Comparison of ENCODE assay signal across 34 cellular contexts in genomic region chr20:32961956-32962517, GRCh38. TPM values are rescaled to one million over a fixed set of nuclear protein-coding genes. Genes with fewer than 3 reads are reported as not detected.
DNase-seq lines count a peak whose midpoint lies in the region; FAIRE-seq and TF ChIP-seq lines count a peak whose summit lies in the region.
"Had no signal": no experiment of that assay in that cellular context is flagged by ENCODE, and none has a peak within 500 bp of the region (broad histone marks: within the 10 kb centered on the region; RNA-seq: fewer than 3 reads in every experiment).

No MANE protein-coding gene starts in this region.

- intact Hi-C loops in posterior vena cava (cut with DNase I) (no loop called here), PC-9 (cut with micrococcal nuclease; ENCODE audit: unreplicated experiment) (no loop called here)

- BruUV-seq in PC-9 (replicated peaks; lab: Mats Ljungman, UMichigan), result no TSS peak

- TF ChIP-seq CTCF in GM13976 (IDR thresholded peaks at IDR 0.05; ENCODE audit: borderline replicate concordance, control extremely low read depth, extremely low read depth, insufficient read depth, missing control alignments), result no peak
- TF ChIP-seq CTCF in hepatocyte (IDR thresholded peaks at IDR 0.05; ENCODE audit: poor library complexity), result no peak
- no peak for TF ChIP-seq CTCF in PC-9 (conservative IDR thresholded peaks at IDR 0.05)

- peaks cover 11% of the 10 kb centered on the region for H3K36me3 Mint-ChIP-seq in activated naive CD4-positive, alpha-beta T cell treated with anti-CD3 and anti-CD28 coated beads, Interleukin-2, amount 50 U/mL, for 24 hours
- H3K36me3 Mint-ChIP-seq in activated naive CD4-positive, alpha-beta T cell treated with anti-CD3 and anti-CD28 coated beads, Interleukin-2, amount 10 ng/mL, durations not matched to agents 7 days and 5 days, result peaks cover 4% of the 10 kb centered on the region
- H3K36me3 Mint-ChIP-seq: CD14-positive monocyte had no signal

- DNase-seq in activated naive CD4-positive, alpha-beta T cell treated with anti-CD3 and anti-CD28 coated beads, Interleukin-2, amount 10 ng/mL, durations not matched to agents 7 days and 5 days, result no peak
- DNase-seq in GM13976 (ENCODE audit: low spot score), result peak; percentile 12
- DNase-seq in hepatocyte (ENCODE audit: low spot score), result peak; percentile 4
- peak; percentile 66 for DNase-seq in posterior vena cava (ENCODE audit: low spot score)
- no peak for DNase-seq in urothelium cell line (ENCODE audit: low spot score)
- DNase-seq in PC-9, result no peak
- DNase-seq in NAMALWA (ENCODE audit: low spot score), result no peak
- DNase-seq: activated CD4-positive, alpha-beta T cell treated with anti-CD3 and anti-CD28 coated beads, Interleukin-2, amount 50 U/mL, for 4 hours; activated naive CD4-positive, alpha-beta T cell; effector CD8-positive, alpha-beta T cell; hippocampal formation; lower lobe of right lung; NCI-H1105 treated with DMSO at 0.1 percent for 48 hours; NCI-H2107; NCI-H510A; NK-92 treated with Interleukin-12 subunit alpha and Interleukin-12 subunit beta, amount 100 ng/mL, for 24 hours; retina; stimulated activated CD4-positive, alpha-beta T cell treated with anti-CD3 and anti-CD28 coated beads, Interleukin-12 subunit alpha, Interleukin-12 subunit beta, amount 100 ng/mL, for 4 hours; upper lobe of left lung had no signal

- in situ Hi-C loops in GM13976 (cut with MboI; ENCODE audit: low sequenced_read_pairs, unreplicated experiment), result no loop called here

- peak overlapping the region; percentile 78 for H3K27ac Mint-ChIP-seq in activated naive CD4-positive, alpha-beta T cell treated with anti-CD3 and anti-CD28 coated beads, Interleukin-2, amount 50 U/mL, for 24 hours
- H3K27ac Mint-ChIP-seq in activated naive CD4-positive, alpha-beta T cell treated with anti-CD3 and anti-CD28 coated beads, Interleukin-2, amount 10 ng/mL, durations not matched to agents 7 days and 5 days, result no peak overlapping the region
- H3K27ac Mint-ChIP-seq: T-helper 1 cell treated with Interleukin-12 subunit alpha and Interleukin-12 subunit beta and Interleukin-4 antibody, amounts not matched to agents 30 μg/mL and 1 μg/mL, for 36 hours had no signal

- H3K27ac ChIP-seq in hepatocyte (no peak overlapping the region), PC-9 (no peak overlapping the region)
- H3K27ac ChIP-seq: lower lobe of right lung, SJSA1, upper lobe of left lung, VCaP had no signal

- CTCF ChIA-PET in activated naive CD4-positive, alpha-beta T cell treated with anti-CD3 and anti-CD28 coated beads, Interleukin-2, amount 10 ng/mL, durations not matched to agents 7 days and 5 days (lab: Charles Lee), result interaction anchor here (0.8 to 1.4 kb wide), 2 partner anchors 16 to 17 kb away, joined by 3 to 5 read pairs; no protein-coding TSS in a partner anchor
- CTCF ChIA-PET in PC-9 (lab: Charles Lee), result no interaction called here

- H3K4me1 ChIP-seq in hepatocyte (ENCODE audit: insufficient read depth), result no peaks in the 10 kb centered on the region
- H3K4me1 ChIP-seq in PC-9 (replicated peaks; ENCODE audit: insufficient read depth), result no peaks in the 10 kb centered on the region
- H3K4me1 ChIP-seq: lower lobe of right lung, SJSA1, upper lobe of left lung had no signal

- peaks cover 63% of the 10 kb centered on the region for H3K4me1 Mint-ChIP-seq in activated naive CD4-positive, alpha-beta T cell treated with anti-CD3 and anti-CD28 coated beads, Interleukin-2, amount 50 U/mL, for 24 hours
- H3K4me1 Mint-ChIP-seq in activated naive CD4-positive, alpha-beta T cell treated with anti-CD3 and anti-CD28 coated beads, Interleukin-2, amount 10 ng/mL, durations not matched to agents 7 days and 5 days, result peaks cover 19% of the 10 kb centered on the region

- H3K9me3 ChIP-seq in hepatocyte (ENCODE audit: low read depth) (no peaks in the 10 kb centered on the region), PC-9 (ENCODE audit: insufficient read depth, low read depth) (no peaks in the 10 kb centered on the region)
- H3K9me3 ChIP-seq: lower lobe of right lung, SJSA1 had no signal

- no peak for FAIRE-seq in urothelium cell line (lab: Jason Lieb, UNC)
- FAIRE-seq: astrocyte, frontal cortex, GM18507, keratinocyte had no signal

- H2AFZ ChIP-seq in hepatocyte, result no peak overlapping the region
- no peak overlapping the region for H2AFZ ChIP-seq in PC-9

- no peaks in the 10 kb centered on the region for H3K27me3 Mint-ChIP-seq in activated naive CD4-positive, alpha-beta T cell treated with anti-CD3 and anti-CD28 coated beads, Interleukin-2, amount 50 U/mL, for 24 hours
- peaks cover 9% of the 10 kb centered on the region for H3K27me3 Mint-ChIP-seq in activated naive CD4-positive, alpha-beta T cell treated with anti-CD3 and anti-CD28 coated beads, Interleukin-2, amount 10 ng/mL, durations not matched to agents 7 days and 5 days

- peaks cover 8% of the 10 kb centered on the region for H3K9me3 Mint-ChIP-seq in activated naive CD4-positive, alpha-beta T cell treated with anti-CD3 and anti-CD28 coated beads, Interleukin-2, amount 50 U/mL, for 24 hours
- H3K9me3 Mint-ChIP-seq in activated naive CD4-positive, alpha-beta T cell treated with anti-CD3 and anti-CD28 coated beads, Interleukin-2, amount 10 ng/mL, durations not matched to agents 7 days and 5 days, result peaks cover 9% of the 10 kb centered on the region

- H4K20me1 ChIP-seq in hepatocyte (ENCODE audit: insufficient read depth, poor library complexity, severe bottlenecking), result no peaks in the 10 kb centered on the region
- no peaks in the 10 kb centered on the region for H4K20me1 ChIP-seq in PC-9 (ENCODE audit: insufficient read depth)

- WGBS in hepatocyte (ENCODE audit: low lambda C conversion rate, missing lambda C conversion rate), result 87% methylated on average over 7 of the region's 7 CpGs

- H3K27me3 ChIP-seq in hepatocyte (no peaks in the 10 kb centered on the region), PC-9 (ENCODE audit: insufficient read depth, low read depth) (peaks cover 75% of the 10 kb centered on the region)
- H3K27me3 ChIP-seq: SJSA1, upper lobe of left lung had no signal

- H3K36me3 ChIP-seq in hepatocyte (replicated peaks; ENCODE audit: insufficient read depth, low read depth) (no peaks in the 10 kb centered on the region), PC-9 (ENCODE audit: low read depth) (no peaks in the 10 kb centered on the region)
- H3K36me3 ChIP-seq: lower lobe of right lung, SJSA1, upper lobe of left lung had no signal

- H3F3A ChIP-seq in PC-9 (ENCODE audit: insufficient read depth, low read depth), result no peaks in the 10 kb centered on the region

- no peak overlapping the region for H3K4me3 Mint-ChIP-seq in activated naive CD4-positive, alpha-beta T cell treated with anti-CD3 and anti-CD28 coated beads, Interleukin-2, amount 50 U/mL, for 24 hours
- H3K4me3 Mint-ChIP-seq in activated naive CD4-positive, alpha-beta T cell treated with anti-CD3 and anti-CD28 coated beads, Interleukin-2, amount 10 ng/mL, durations not matched to agents 7 days and 5 days, result no peak overlapping the region
- H3K4me3 Mint-ChIP-seq: CD14-positive monocyte; T-helper 1 cell treated with Interleukin-12 subunit alpha and Interleukin-12 subunit beta and Interleukin-4 antibody, amounts not matched to agents 30 μg/mL and 1 μg/mL, for 36 hours had no signal

- H3K79me2 ChIP-seq in hepatocyte (no peaks in the 10 kb centered on the region), PC-9 (ENCODE audit: low read depth) (no peaks in the 10 kb centered on the region)

- H3K4me3 ChIP-seq in hepatocyte (no peak overlapping the region), PC-9 (no peak overlapping the region)
- H3K4me3 ChIP-seq: lower lobe of right lung, SJSA1, upper lobe of left lung had no signal

- H3K9me2 ChIP-seq in hepatocyte (replicated peaks; ENCODE audit: insufficient read depth), result no peaks in the 10 kb centered on the region
- no peaks in the 10 kb centered on the region for H3K9me2 ChIP-seq in PC-9 (ENCODE audit: insufficient read depth)

- H3K4me2 ChIP-seq in hepatocyte, result no peak overlapping the region
- H3K4me2 ChIP-seq in PC-9, result no peak overlapping the region

- POLR2A ChIA-PET in PC-9 (lab: Charles Lee; ENCODE audit: unreplicated experiment), result no interaction called here

RNA-seq across cellular contexts. Expression of gene SUN5, which starts 42.2 kb away (rescaled TPM):
- total RNA-seq in hepatocyte (not detected in 2 replicates), posterior vena cava (not detected), PC-9 (2021) (not detected in 2 replicates)
- not detected in 2 replicates for polyA plus RNA-seq in hepatocyte
- total RNA-seq: astrocyte, cerebellum, frontal cortex, H4, lower lobe of right lung, myocyte, omental fat pad, SJSA1, upper lobe of left lung had no signal
- polyA plus RNA-seq: AG04450, CD14-positive monocyte, esophagus, keratinocyte had no signal

RNA-seq across cellular contexts. Expression of gene BPIFB2, which starts 45.5 kb away (rescaled TPM):
- total RNA-seq in hepatocyte (0.52 and 0.70 TPM in 2 replicates), posterior vena cava (not detected), PC-9 (2021) (not detected in 2 replicates)
- polyA plus RNA-seq in hepatocyte, result 0.30 and 1.0 TPM in 2 replicates
- total RNA-seq: astrocyte, cerebellum, frontal cortex, H4, myocyte, omental fat pad, SJSA1 had no signal
- polyA plus RNA-seq: AG04450, CD14-positive monocyte, keratinocyte had no signal

Comparison
In these comparisons a context has a peak if more than half of its experiments do, and no peak if none do; other contexts are left out.
1. DNase-seq: peak in GM13976 (single experiment), hepatocyte (single experiment) and posterior vena cava (single experiment); none in activated naive CD4-positive, alpha-beta T cell treated with anti-CD3 and anti-CD28 coated beads, Interleukin-2, amount 10 ng/mL, durations not matched to agents 7 days and 5 days (single experiment), urothelium cell line (single experiment), PC-9 (0 of 2) and NAMALWA (single experiment).